Comparison of ENCODE assay signal across 13 cellular contexts in the genomic region with DNA sequence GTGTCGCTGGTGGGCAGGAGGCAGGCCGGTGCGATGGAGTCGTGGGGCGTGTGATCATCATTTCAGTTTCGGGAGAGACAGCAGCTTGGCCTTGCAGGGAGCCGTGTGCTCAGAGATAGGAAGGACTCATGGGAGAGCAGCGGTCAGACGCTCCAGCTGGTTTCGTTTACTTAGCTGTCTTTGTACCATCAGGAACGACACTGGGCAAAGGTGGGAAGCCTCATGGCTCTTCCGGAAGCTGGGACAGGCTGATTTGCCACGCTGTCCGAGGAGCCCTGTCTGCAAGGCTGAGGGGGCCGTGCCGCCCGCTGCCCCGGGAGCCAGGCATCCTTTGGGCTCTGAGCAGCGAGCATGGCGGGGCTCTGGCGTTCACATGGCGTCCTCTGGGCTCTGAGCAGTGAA. TPM values are rescaled to one million over a fixed set of nuclear protein-coding genes. Genes with fewer than 3 reads are reported as not detected.
DNase-seq lines count a peak whose midpoint lies in the region; ATAC-seq and TF ChIP-seq lines count a peak whose summit lies in the region.
"Had no signal": no experiment of that assay in that cellular context is flagged by ENCODE, and none has a peak within 500 bp of the region (broad histone marks: within the 10 kb centered on the region; RNA-seq: fewer than 3 reads in every experiment).

No MANE protein-coding gene starts in this region.

- peak; percentile 81 for DNase-seq in NCI-H146 (lab: John Stamatoyannopoulos, UW)
- DNase-seq in germinal center (ENCODE audit: low spot score) = no peak
- DNase-seq in DMS114 treated with DMSO at 0.1 percent for 48 hours (lab: John Stamatoyannopoulos, UW; ENCODE audit: unreplicated experiment) = no peak
- DNase-seq in natural killer cell = no peak
- no peak for DNase-seq in SKM-1 (lab: John Stamatoyannopoulos, UW; ENCODE audit: unreplicated experiment)
- DNase-seq: CD4-positive, CD25-positive, alpha-beta regulatory T cell; erythroblast; HFFc6; T1000 had no signal

- peaks cover 61 to 96% (median 91%) of the 10 kb centered on the region in 10 experiments for H3K4me1 ChIP-seq in BLaER1 treated with 17β-estradiol and CSF1 and Interleukin-3, amounts not matched to agents 10 nM and 100 nM
- peaks cover 41 to 47% of the 10 kb centered on the region in 2 donors for H3K4me1 ChIP-seq in duodenal mucosa (ENCODE audit: control insufficient read depth in 1 of 2, insufficient read depth in 2 of 2, low read length in 2 of 2)
- H3K4me1 ChIP-seq in mucosa of stomach (ENCODE audit: control insufficient read depth, insufficient read depth, low read length) = peaks cover 46% of the 10 kb centered on the region

- H3K27ac Mint-ChIP-seq in natural killer cell = peak overlapping the region in 1 of 2 donors; percentile 69
- H3K27ac Mint-ChIP-seq: HFFc6, memory B cell had no signal

- H3K27me3 Mint-ChIP-seq in natural killer cell (ENCODE audit: low read depth in 2 of 2) = no peaks in the 10 kb centered on the region
- H3K27me3 Mint-ChIP-seq: CD4-positive, CD25-positive, alpha-beta regulatory T cell; memory B cell had no signal

- H3K4me3 Mint-ChIP-seq in natural killer cell = no peak overlapping the region
- H3K4me3 Mint-ChIP-seq: HFFc6, memory B cell had no signal

- no peak for ATAC-seq in natural killer cell

- intact Hi-C loops in natural killer cell (cut with micrococcal nuclease) = no loop called here

- peaks cover 12 to 51% of the 10 kb centered on the region in 2 donors for H3K4me1 Mint-ChIP-seq in natural killer cell

- H3K9ac ChIP-seq in BLaER1 treated with 17β-estradiol and CSF1 and Interleukin-3, amounts not matched to agents 10 nM and 100 nM = peak overlapping the region in 2 of 11 experiments; percentile 21 to 35; a peak in 5 of 22 replicates
- H3K9ac ChIP-seq in duodenal mucosa (ENCODE audit: low read depth in 1 of 2, low read length in 2 of 2) (peak overlapping the region; percentile 10 to 14), mucosa of stomach (ENCODE audit: low read length) (peak overlapping the region; percentile 18)

- peaks cover 0 to 14% (median 0%) of the 10 kb centered on the region in 11 experiments; a peak in 4 of 22 replicates for H3K27me3 ChIP-seq in BLaER1 treated with 17β-estradiol and CSF1 and Interleukin-3, amounts not matched to agents 10 nM and 100 nM
- no peaks in the 10 kb centered on the region for H3K27me3 ChIP-seq in duodenal mucosa (ENCODE audit: control insufficient read depth in 1 of 2, insufficient read depth in 2 of 2, low read length in 2 of 2)
- H3K27me3 ChIP-seq in mucosa of stomach (ENCODE audit: control insufficient read depth, insufficient read depth, low read length) = no peaks in the 10 kb centered on the region

- peaks cover 81 to 96% (median 89%) of the 10 kb centered on the region in 11 experiments for H4K20me1 ChIP-seq in BLaER1 treated with 17β-estradiol and CSF1 and Interleukin-3, amounts not matched to agents 10 nM and 100 nM

- no peak for TF ChIP-seq CTCF in natural killer cell (IDR thresholded peaks at IDR 0.05)

- H3K4me3 ChIP-seq in BLaER1 treated with 17β-estradiol and CSF1 and Interleukin-3, amounts not matched to agents 10 nM and 100 nM = 0 out of 20 replicates have a peak overlapping the region, but pooled peaks of 1 of the 10 experiments have one; percentile 13
- peak overlapping the region; percentile 3 to 51 for H3K4me3 ChIP-seq in duodenal mucosa (ENCODE audit: low read depth in 1 of 2, low read length in 2 of 2)
- H3K4me3 ChIP-seq in mucosa of stomach (ENCODE audit: low read length) = no peak overlapping the region

- peak overlapping the region; percentile 76 to 95 (median 89) for H3K4me2 ChIP-seq in BLaER1 treated with 17β-estradiol and CSF1 and Interleukin-3, amounts not matched to agents 10 nM and 100 nM

- H3K36me3 Mint-ChIP-seq in natural killer cell = no peaks in the 10 kb centered on the region
- H3K36me3 Mint-ChIP-seq: CD4-positive, CD25-positive, alpha-beta regulatory T cell had no signal

- H3K36me3 ChIP-seq in BLaER1 treated with 17β-estradiol and CSF1 and Interleukin-3, amounts not matched to agents 10 nM and 100 nM = peaks cover 0 to 8% (median under 1%) of the 10 kb centered on the region in 11 experiments; a peak in 5 of 22 replicates
- H3K36me3 ChIP-seq in duodenal mucosa (ENCODE audit: control insufficient read depth in 1 of 2, insufficient read depth in 2 of 2, low read length in 2 of 2) (no peaks in the 10 kb centered on the region), mucosa of stomach (ENCODE audit: control insufficient read depth, insufficient read depth, low read length) (no peaks in the 10 kb centered on the region)

- peaks cover 0 to under 1% (median 0%) of the 10 kb centered on the region in 11 experiments; a peak in 2 of 22 replicates for H3K9me3 ChIP-seq in BLaER1 treated with 17β-estradiol and CSF1 and Interleukin-3, amounts not matched to agents 10 nM and 100 nM (replicated peaks in 1 of 11)
- no peaks in the 10 kb centered on the region for H3K9me3 ChIP-seq in duodenal mucosa (ENCODE audit: control insufficient read depth in 1 of 2, low read length in 2 of 2)
- H3K9me3 ChIP-seq in mucosa of stomach (ENCODE audit: control insufficient read depth, low read length) = no peaks in the 10 kb centered on the region

- peak overlapping the region in 3 of 11 experiments; percentile 25 to 45 (median 39); a peak in 4 of 22 replicates for H3K27ac ChIP-seq in BLaER1 treated with 17β-estradiol and CSF1 and Interleukin-3, amounts not matched to agents 10 nM and 100 nM
- H3K27ac ChIP-seq in duodenal mucosa (ENCODE audit: low read depth, low read length) = no peak overlapping the region

- H3K9me3 Mint-ChIP-seq in natural killer cell = peaks cover 0 to 6% of the 10 kb centered on the region in 2 donors
- H3K9me3 Mint-ChIP-seq: CD4-positive, CD25-positive, alpha-beta regulatory T cell had no signal

RNA-seq across cellular contexts. Expression of gene GRAMD4, which starts 32.7 kb away (rescaled TPM):
- total RNA-seq in natural killer cell = 10 to 100 TPM; 30.0 to 78.5 (median 41.6) TPM
